Comparison of ENCODE assay signal across 23 cellular contexts in the genomic region with DNA sequence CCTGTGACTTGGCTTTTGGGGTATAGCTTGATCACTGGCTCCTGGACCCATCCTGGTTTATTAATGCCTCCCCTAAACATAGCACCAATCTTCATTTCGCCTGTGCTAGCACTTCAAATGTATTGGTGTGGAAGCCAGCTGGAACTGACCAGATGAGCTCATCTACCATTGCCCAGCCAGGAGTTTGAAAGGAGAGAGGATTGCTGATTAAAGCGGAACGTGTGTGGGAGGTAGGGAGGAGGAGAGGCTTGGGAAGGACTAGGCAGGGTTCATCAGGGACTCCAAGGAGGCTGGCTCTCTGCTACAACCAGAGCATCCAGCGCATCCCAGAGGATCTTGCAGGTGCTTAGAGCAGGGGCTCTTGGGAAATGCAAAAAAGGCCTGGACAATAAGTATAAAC. TPM values are rescaled to one million over a fixed set of nuclear protein-coding genes. Genes with fewer than 3 reads are reported as not detected.
DNase-seq lines count a peak whose midpoint lies in the region; ATAC-seq and TF ChIP-seq lines count a peak whose summit lies in the region.
"Had no signal": no experiment of that assay in that cellular context is flagged by ENCODE, and none has a peak within 500 bp of the region (broad histone marks: within the 10 kb centered on the region; RNA-seq: fewer than 3 reads in every experiment).

No MANE protein-coding gene starts in this region.

- H3K4me1 ChIP-seq in heart left ventricle (peaks cover 0 to 31% (median 19%) of the 10 kb centered on the region in 12 donors), osteoblast (ENCODE audit: insufficient read depth, low read length) (no peaks in the 10 kb centered on the region), OCI-LY7 (ENCODE audit: insufficient read depth, low read length, poor library complexity, severe bottlenecking) (no peaks in the 10 kb centered on the region)

- POLR2A ChIA-PET in OCI-LY7 (lab: Charles Lee): interaction anchor here (0.6 kb wide), 1 partner anchor 1297 kb away, joined by 4 read pairs; no protein-coding TSS in a partner anchor

- H3K27ac ChIP-seq in VCaP (peak overlapping the region; percentile 35; the same call in 1 of the 2 replicates), heart left ventricle (peak overlapping the region in 1 of 12 donors; percentile 48), osteoblast (ENCODE audit: low read depth, low read length) (no peak overlapping the region), OCI-LY7 (ENCODE audit: low read depth, low read length, poor library complexity, severe bottlenecking) (no peak overlapping the region)
- H3K27ac ChIP-seq: transverse colon had no signal

- H3K79me2 ChIP-seq in osteoblast (ENCODE audit: insufficient read depth, low read length): no peaks in the 10 kb centered on the region
- no peaks in the 10 kb centered on the region for H3K79me2 ChIP-seq in OCI-LY7 (ENCODE audit: insufficient read depth, low read depth, low read length)

- H3K9me2 ChIP-seq in OCI-LY7 (ENCODE audit: insufficient read depth, low read length): no peaks in the 10 kb centered on the region

- no peak overlapping the region for H2AFZ ChIP-seq in osteoblast (ENCODE audit: low read length)
- H2AFZ ChIP-seq in OCI-LY7 (ENCODE audit: low read length): no peak overlapping the region

- TF ChIP-seq CTCF in VCaP (conservative IDR thresholded peaks at IDR 0.05): no peak
- TF ChIP-seq CTCF in heart left ventricle (IDR thresholded peaks at IDR 0.05): no peak
- no peak for TF ChIP-seq CTCF in osteoblast (IDR thresholded peaks at IDR 0.05; ENCODE audit: extremely low read depth, low read depth, low read length)
- no peak for TF ChIP-seq CTCF in OCI-LY7 (conservative IDR thresholded peaks at IDR 0.05; ENCODE audit: low read length)

- CTCF ChIA-PET in OCI-LY7 (lab: Charles Lee; ENCODE audit: unreplicated experiment): no interaction called here

- H3K4me2 ChIP-seq in osteoblast (ENCODE audit: insufficient read depth, low read length): no peak overlapping the region
- no peak overlapping the region for H3K4me2 ChIP-seq in OCI-LY7 (ENCODE audit: low read length)

- H4K20me1 ChIP-seq in osteoblast (ENCODE audit: insufficient read depth, low read length) (no peaks in the 10 kb centered on the region), OCI-LY7 (ENCODE audit: insufficient read depth, low read length) (no peaks in the 10 kb centered on the region)

- intact Hi-C loops in heart left ventricle (cut with DNase I): no loop called here
- intact Hi-C loops in OCI-LY7 (cut with micrococcal nuclease; ENCODE audit: unreplicated experiment): no loop called here

- H3K4me3 ChIP-seq in heart left ventricle (no peak overlapping the region), osteoblast (ENCODE audit: insufficient read depth, low read length) (no peak overlapping the region), OCI-LY7 (ENCODE audit: low read depth, low read length, poor library complexity, severe bottlenecking) (no peak overlapping the region)
- H3K4me3 ChIP-seq: transverse colon had no signal

- no TSS peak for BruUV-seq in OCI-LY7 (replicated peaks; lab: Mats Ljungman, UMichigan)

- peaks cover 0 to 3% (median 0%) of the 10 kb centered on the region in 12 donors for H3K9me3 ChIP-seq in heart left ventricle
- no peaks in the 10 kb centered on the region for H3K9me3 ChIP-seq in osteoblast (ENCODE audit: low read depth, low read length)
- no peaks in the 10 kb centered on the region for H3K9me3 ChIP-seq in OCI-LY7 (ENCODE audit: low read length)
- H3K9me3 ChIP-seq: transverse colon had no signal

- H3K27me3 ChIP-seq in heart left ventricle: peaks cover 0 to 11% (median 0%) of the 10 kb centered on the region in 9 donors
- H3K27me3 ChIP-seq in osteoblast (ENCODE audit: insufficient read depth, low read length): peaks cover 23% of the 10 kb centered on the region
- H3K27me3 ChIP-seq: transverse colon had no signal

- ATAC-seq in heart left ventricle: peak; percentile 81 to 94 (median 92)
- ATAC-seq: HepG2; natural killer cell treated with Interleukin-12 subunit alpha and Interleukin-12 subunit beta and Interleukin-15 and Interleukin-18, amount 100 ng/mL, for 72 hours; stimulated activated naive CD8-positive, alpha-beta T cell treated with anti-CD3 and anti-CD28 coated beads, Interleukin-15, Interleukin-2, amounts not matched to agents 100 U/mL and 50 U/mL, for 24 hours had no signal

- no peak for TF ChIP-seq POLR2A in heart left ventricle (IDR thresholded peaks at IDR 0.05)

- H3K36me3 ChIP-seq in heart left ventricle (no peaks in the 10 kb centered on the region), osteoblast (ENCODE audit: insufficient read depth, low read length) (no peaks in the 10 kb centered on the region), OCI-LY7 (ENCODE audit: insufficient read depth, low read length) (no peaks in the 10 kb centered on the region)
- H3K36me3 ChIP-seq: transverse colon had no signal

- 49 to 58% (median 56%) methylated on average over 4 of the region's 4 CpGs for WGBS in heart left ventricle, 4 donors

- DNase-seq in CD1c-positive myeloid dendritic cell (ENCODE audit: extremely low spot score) (peak; percentile 28), heart left ventricle (peak in 4 of 5 donors; percentile 46 to 60 (median 49)), osteoblast (ENCODE audit: insufficient read length, low spot score, missing footprints) (peak; percentile 62), OCI-LY7 (ENCODE audit: low spot score) (no peak), NCI-H1417 (lab: John Stamatoyannopoulos, UW) (no peak), NCI-H187 treated with DMSO at 0.1 percent for 48 hours (lab: John Stamatoyannopoulos, UW) (no peak), hypothalamus (lab: John Stamatoyannopoulos, UW) (no peak)
- DNase-seq: ACHN; activated CD4-positive, alpha-beta T cell treated with anti-CD3 and anti-CD28 coated beads, Interleukin-2, amount 50 U/mL, for 4 hours; activated naive CD4-positive, alpha-beta T cell; activated T-cell treated with anti-CD3 and anti-CD28 coated beads for 4 hours; CD4-positive, alpha-beta T cell; cortex of kidney; DMS79; NCI-H1436 treated with DMSO at 0.1 percent for 48 hours; NCI-H446; retina; SIG-M5; stimulated activated naive CD8-positive, alpha-beta T cell treated with anti-CD3 and anti-CD28 coated beads, Interleukin-15, Interleukin-2, amounts not matched to agents 100 U/mL and 50 U/mL, for 24 hours; transverse colon had no signal

RNA-seq across cellular contexts. Expression of gene TLE3, which starts 34.4 kb away (rescaled TPM):
- total RNA-seq in heart left ventricle (10 to 100 TPM in 7 of 9 donors, 1 to 10 TPM in 2; 9.3 to 49.6 (median 16.4) TPM), osteoblast (21.5 and 29.7 TPM in 2 replicates), OCI-LY7 (2022) (31.9 and 35.7 TPM in 2 replicates)
- 10 to 100 TPM in 1 of 2 donors, 1 to 10 TPM in 1; 4.8 to 16.5 TPM for polyA plus RNA-seq in heart left ventricle
- 19.7 and 37.9 TPM in 2 replicates for total RNA-seq in OCI-LY7 (2014; rRNA removed; shearing (Covaris generic))

Comparison
In these comparisons a context has a peak if more than half of its experiments do, and no peak if none do; other contexts are left out.
1. DNase-seq: peak in CD1c-positive myeloid dendritic cell (single experiment), heart left ventricle (4 of 5) and osteoblast (single experiment); none in OCI-LY7 (single experiment), NCI-H1417 (0 of 3), NCI-H187 treated with DMSO at 0.1 percent for 48 hours (single experiment) and hypothalamus (0 of 51).